1 cellular context compared by ENCODE assay signal in genomic region chr4:156974264-156974663, GRCh38.
TF ChIP-seq lines count a peak whose summit lies in the region.

No MANE protein-coding gene starts in this region.

TF ChIP-seq in IMR-90, 13 proteins besides CTCF, POLR2A, EP300 and RAD21 (continued from another document):
- TF ChIP-seq USF2 (IDR thresholded peaks at IDR 0.05; ENCODE audit: low read depth, low read length) (no peak), RCOR1 (IDR thresholded peaks at IDR 0.05; ENCODE audit: insufficient replicate concordance, low read length) (no peak), MAFK (IDR thresholded peaks at IDR 0.05; ENCODE audit: low read depth, low read length) (no peak), CEBPB (IDR thresholded peaks at IDR 0.05; ENCODE audit: low read depth, low read length) (no peak), FOS (IDR thresholded peaks at IDR 0.05; ENCODE audit: low read depth, low read length) (no peak), SMC3 (IDR thresholded peaks at IDR 0.05; ENCODE audit: low read depth, low read length) (no peak)
